Comparison of ENCODE assay signal across 13 cellular contexts in the genomic region with DNA sequence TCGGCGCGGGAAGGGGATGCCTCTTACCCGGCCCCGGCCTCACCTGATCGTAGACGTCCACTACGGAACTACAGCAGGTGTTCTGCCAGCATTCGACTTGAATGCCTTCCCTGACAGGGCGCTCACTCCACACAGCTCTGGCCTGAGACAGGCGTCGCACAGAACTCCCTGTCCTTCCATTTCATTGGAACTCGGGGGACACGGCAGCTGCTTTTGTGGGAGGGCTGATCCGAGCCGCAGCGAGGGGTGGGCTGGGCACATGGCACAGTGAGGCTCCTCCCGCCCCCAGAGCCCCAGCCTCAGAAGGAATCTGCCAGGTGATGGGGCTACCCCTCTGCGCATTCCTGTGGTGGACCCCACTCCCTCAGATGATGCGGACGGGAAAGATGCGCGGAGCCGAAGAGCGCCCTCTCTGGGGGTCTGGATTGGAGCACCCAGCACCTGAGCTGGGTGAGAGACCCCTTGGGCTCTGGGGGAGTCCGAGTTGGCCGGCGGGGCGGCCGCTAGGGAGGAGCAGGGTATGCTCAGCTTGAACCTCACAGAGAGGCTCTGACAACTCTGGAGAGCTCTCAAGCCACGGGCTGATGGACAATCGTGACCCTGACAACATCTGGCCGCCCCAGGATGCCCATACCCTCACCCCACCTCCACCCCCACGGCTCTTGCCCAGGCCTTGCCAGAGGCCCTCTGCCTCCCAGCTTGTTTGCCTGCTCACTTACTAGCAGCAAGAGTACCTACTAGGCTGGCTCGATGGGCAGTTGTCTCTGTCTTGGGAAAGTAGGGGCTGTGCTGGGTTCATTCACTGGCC. TPM values are rescaled to one million over a fixed set of nuclear protein-coding genes. Genes with fewer than 3 reads are reported as not detected.
DNase-seq lines count a peak whose midpoint lies in the region; ATAC-seq, FAIRE-seq and TF ChIP-seq lines count a peak whose summit lies in the region.
"Had no signal": no experiment of that assay in that cellular context is flagged by ENCODE, and none has a peak within 500 bp of the region (broad histone marks: within the 10 kb centered on the region; RNA-seq: fewer than 3 reads in every experiment).

No MANE protein-coding gene starts in this region.

- TF ChIP-seq CTCF in kidney (IDR thresholded peaks at IDR 0.05; ENCODE audit: borderline replicate concordance, extremely low read depth, insufficient read depth) = no peak

- H3K4me3 ChIP-seq in kidney (ENCODE audit: low read length in 2 of 2) (no peak overlapping the region), thymus (ENCODE audit: low read length) (peak overlapping the region; percentile 41)

- intact Hi-C loops in kidney (cut with DNase I) = no loop called here

- H3K36me3 Mint-ChIP-seq in activated naive CD8-positive, alpha-beta T cell treated with anti-CD3 and anti-CD28 coated beads, Interleukin-2, amount 10 ng/mL, durations not matched to agents 7 days and 5 days = no peaks in the 10 kb centered on the region

- no peak overlapping the region for H3K9ac ChIP-seq in kidney (ENCODE audit: low read length in 2 of 2)

- no peak overlapping the region for H3K27ac Mint-ChIP-seq in activated naive CD8-positive, alpha-beta T cell treated with anti-CD3 and anti-CD28 coated beads, Interleukin-2, amount 10 ng/mL, durations not matched to agents 7 days and 5 days

- H3K4me3 Mint-ChIP-seq in activated naive CD8-positive, alpha-beta T cell treated with anti-CD3 and anti-CD28 coated beads, Interleukin-2, amount 10 ng/mL, durations not matched to agents 7 days and 5 days = peak overlapping the region; percentile 52

- peaks cover 8% of the 10 kb centered on the region for H3K27me3 ChIP-seq in thymus (ENCODE audit: control insufficient read depth, insufficient read depth)

- ATAC-seq in activated naive CD8-positive, alpha-beta T cell treated with anti-CD3 and anti-CD28 coated beads, Interleukin-2, amount 10 ng/mL, durations not matched to agents 7 days and 5 days (ENCODE audit: low read depth) = no peak
- ATAC-seq in GM21515 (IDR thresholded peaks at IDR 0.05; ENCODE audit: unreplicated experiment) (no peak), GM21381 (IDR thresholded peaks at IDR 0.05; ENCODE audit: unreplicated experiment) (no peak)
- ATAC-seq: gastrocnemius medialis had no signal

- H3K9me3 ChIP-seq in kidney (ENCODE audit: control insufficient read depth in 1 of 2, low read length in 2 of 2) (no peaks in the 10 kb centered on the region), thymus (ENCODE audit: control insufficient read depth) (no peaks in the 10 kb centered on the region)
- H3K9me3 ChIP-seq: gastrocnemius medialis, HAP-1 had no signal

- POLR2A ChIA-PET in activated naive CD8-positive, alpha-beta T cell treated with anti-CD3 and anti-CD28 coated beads, Interleukin-2, amount 10 ng/mL, durations not matched to agents 7 days and 5 days (lab: Charles Lee) = interaction anchor here (1.0 to 1.1 kb wide), 2 partner anchors 39 to 92 kb away, joined by 3 to 4 read pairs; a partner anchor contains a TSS

- DNase-seq in DMS53 (lab: John Stamatoyannopoulos, UW) = peak; percentile 71
- DNase-seq in DMS53 treated with DMSO at 0.1 percent for 48 hours (lab: John Stamatoyannopoulos, UW; ENCODE audit: unreplicated experiment) = no peak
- DNase-seq in activated naive CD8-positive, alpha-beta T cell treated with anti-CD3 and anti-CD28 coated beads, Interleukin-2, amount 10 ng/mL, durations not matched to agents 7 days and 5 days = peak; percentile 35
- peak; percentile 63 for DNase-seq in kidney
- no peak for DNase-seq in DMS114 treated with DMSO at 0.1 percent for 48 hours (lab: John Stamatoyannopoulos, UW; ENCODE audit: unreplicated experiment)
- DNase-seq: KG1 had no signal

- 48% methylated on average over 35 of the region's 35 CpGs for WGBS in thymus

- no peak for FAIRE-seq in kidney (lab: Jason Lieb, UNC)
- FAIRE-seq: GM12891 had no signal

- no peak overlapping the region for H3K27ac ChIP-seq in kidney (ENCODE audit: low read depth in 2 of 2, low read length in 2 of 2)
- no peak overlapping the region for H3K27ac ChIP-seq in thymus (ENCODE audit: low read depth)
- H3K27ac ChIP-seq: 22Rv1, gastrocnemius medialis had no signal

- no peaks in the 10 kb centered on the region for H3K36me3 ChIP-seq in kidney (ENCODE audit: control insufficient read depth in 1 of 2, insufficient read depth in 2 of 2, low read length in 2 of 2)
- H3K36me3 ChIP-seq in thymus (ENCODE audit: control insufficient read depth, insufficient read depth) = no peaks in the 10 kb centered on the region
- H3K36me3 ChIP-seq: gastrocnemius medialis, HAP-1 had no signal

- peaks cover 0 to 11% of the 10 kb centered on the region in 2 donors for H3K4me1 ChIP-seq in kidney (ENCODE audit: control insufficient read depth in 1 of 2, insufficient read depth in 1 of 2, low read depth in 1 of 2, low read length in 2 of 2)
- peaks cover 25% of the 10 kb centered on the region for H3K4me1 ChIP-seq in thymus (ENCODE audit: control insufficient read depth, insufficient read depth, low read length)
- H3K4me1 ChIP-seq: gastrocnemius medialis, HAP-1 had no signal

- H3K9me3 Mint-ChIP-seq in activated naive CD8-positive, alpha-beta T cell treated with anti-CD3 and anti-CD28 coated beads, Interleukin-2, amount 10 ng/mL, durations not matched to agents 7 days and 5 days = no peaks in the 10 kb centered on the region

- H3K27me3 Mint-ChIP-seq in activated naive CD8-positive, alpha-beta T cell treated with anti-CD3 and anti-CD28 coated beads, Interleukin-2, amount 10 ng/mL, durations not matched to agents 7 days and 5 days = peaks cover 21% of the 10 kb centered on the region

- H3K4me1 Mint-ChIP-seq in activated naive CD8-positive, alpha-beta T cell treated with anti-CD3 and anti-CD28 coated beads, Interleukin-2, amount 10 ng/mL, durations not matched to agents 7 days and 5 days = peaks cover 32% of the 10 kb centered on the region

RNA-seq across cellular contexts. Expression of a gene that starts 36.6 kb away (rescaled TPM):
- total RNA-seq in activated naive CD8-positive, alpha-beta T cell treated with anti-CD3 and anti-CD28 coated beads, Interleukin-2, amount 10 ng/mL, durations not matched to agents 7 days and 5 days = 1 to 10 TPM; 4.4 to 4.9 TPM
- 3.6 TPM for total RNA-seq in kidney
- polyA plus RNA-seq in kidney (ENCODE audit: insufficient read depth, low read depth, low replicate concordance) (2.8 TPM), thymus (1.3 TPM)

Comparison
In these comparisons a context has a peak if more than half of its experiments do, and no peak if none do; other contexts are left out.
1. DNase-seq: peak in DMS53 (single experiment), activated naive CD8-positive, alpha-beta T cell treated with anti-CD3 and anti-CD28 coated beads, Interleukin-2, amount 10 ng/mL, durations not matched to agents 7 days and 5 days (single experiment) and kidney (single experiment); none in DMS53 treated with DMSO at 0.1 percent for 48 hours (single experiment) and DMS114 treated with DMSO at 0.1 percent for 48 hours (single experiment).